Comparison of ENCODE assay signal across 1 cellular context in genomic region chrX:102659790-102660757, GRCh38.
A peak's percentile ranks its signal among the peaks of the same experiment; 100 is the strongest.
TF ChIP-seq lines count a peak whose summit lies in the region.

No MANE protein-coding gene starts in this region.

TF ChIP-seq in HepG2, 621 proteins besides CTCF, POLR2A, EP300 and RAD21 (continued from another document and continues in another):
- TF ChIP-seq BCLAF1 (IDR thresholded peaks at IDR 0.05) (no peak), ZNF276 (CRISPR knock-in tag; IDR thresholded peaks at IDR 0.05; ENCODE audit: low read depth) (no peak), ZNF317 (CRISPR knock-in tag; IDR thresholded peaks at IDR 0.05) (0 out of 2 replicates have a peak, but pooled peaks have one; percentile 23), ZNF720 (CRISPR knock-in tag; IDR thresholded peaks at IDR 0.05) (no peak), ATF7-NPFF (CRISPR knock-in tag; IDR thresholded peaks at IDR 0.05; ENCODE audit: low read depth) (no peak), RBAK (CRISPR knock-in tag; IDR thresholded peaks at IDR 0.05) (no peak), SETDB1 (CRISPR knock-in tag; IDR thresholded peaks at IDR 0.05; ENCODE audit: borderline replicate concordance) (no peak), GRHL1 (CRISPR knock-in tag; conservative IDR thresholded peaks at IDR 0.05) (no peak), CHD2 (IDR thresholded peaks at IDR 0.05; ENCODE audit: low read depth, low read length) (no peak), RXRA (CRISPR knock-in tag; IDR thresholded peaks at IDR 0.05) (no peak), RBM22 (optimal IDR thresholded peaks at IDR 0.05; ENCODE audit: low read length) (no peak), RAD51 (IDR thresholded peaks at IDR 0.05; ENCODE audit: borderline replicate concordance) (peak; percentile 97), ZNF530 (CRISPR knock-in tag; IDR thresholded peaks at IDR 0.05; ENCODE audit: low read depth) (no peak), ATF5 (CRISPR knock-in tag; IDR thresholded peaks at IDR 0.05; ENCODE audit: low read depth) (no peak), ZNF274 (CRISPR knock-in tag; IDR thresholded peaks at IDR 0.05) (no peak), ZNF646 (CRISPR knock-in tag; IDR thresholded peaks at IDR 0.05) (no peak), U2AF1 (optimal IDR thresholded peaks at IDR 0.05; ENCODE audit: low read depth, low read length) (no peak), PBX2 (CRISPR knock-in tag; IDR thresholded peaks at IDR 0.05) (no peak), UBTF (CRISPR knock-in tag; IDR thresholded peaks at IDR 0.05) (no peak), ZNF430 (CRISPR knock-in tag; IDR thresholded peaks at IDR 0.05) (no peak), ZNF784 (CRISPR knock-in tag; IDR thresholded peaks at IDR 0.05; ENCODE audit: borderline replicate concordance) (no peak), ZNF674 (CRISPR knock-in tag; IDR thresholded peaks at IDR 0.05; ENCODE audit: low read depth) (no peak), ZNF460 (CRISPR knock-in tag; IDR thresholded peaks at IDR 0.05; ENCODE audit: borderline replicate concordance) (no peak), ELF1 (CRISPR knock-in tag; IDR thresholded peaks at IDR 0.05) (no peak), ZSCAN12 (CRISPR knock-in tag; IDR thresholded peaks at IDR 0.05) (no peak), ELF3 (CRISPR knock-in tag; IDR thresholded peaks at IDR 0.05) (no peak), TRAFD1 (CRISPR knock-in tag; IDR thresholded peaks at IDR 0.05; ENCODE audit: borderline replicate concordance) (no peak), HOXA3 (CRISPR knock-in tag; IDR thresholded peaks at IDR 0.05) (no peak), ZNF878 (CRISPR knock-in tag; IDR thresholded peaks at IDR 0.05) (no peak), ZNF558 (CRISPR knock-in tag; IDR thresholded peaks at IDR 0.05; ENCODE audit: borderline replicate concordance) (no peak), HCFC1 (IDR thresholded peaks at IDR 0.05; ENCODE audit: low read depth, low read length) (no peak), HNRNPLL (IDR thresholded peaks at IDR 0.05; ENCODE audit: low read depth, low read length, poor library complexity, severe bottlenecking) (no peak), SAFB2 (CRISPR knock-in tag; IDR thresholded peaks at IDR 0.05; ENCODE audit: borderline replicate concordance, low read depth) (no peak), ZNF18 (CRISPR knock-in tag; IDR thresholded peaks at IDR 0.05; ENCODE audit: insufficient replicate concordance) (no peak), KAT8 (CRISPR knock-in tag; IDR thresholded peaks at IDR 0.05) (peak; percentile 66; the same call in 1 of the 2 replicates), RORA (CRISPR knock-in tag; IDR thresholded peaks at IDR 0.05) (no peak), GATAD2A (CRISPR knock-in tag; IDR thresholded peaks at IDR 0.05) (no peak), FOXK2 (IDR thresholded peaks at IDR 0.05) (no peak), ZFP36L2 (CRISPR knock-in tag; IDR thresholded peaks at IDR 0.05) (no peak), TAF1 (CRISPR knock-in tag; IDR thresholded peaks at IDR 0.05) (peak; percentile 34; the same call in 1 of the 2 replicates), DMAP1 (CRISPR knock-in tag; IDR thresholded peaks at IDR 0.05) (no peak), ARHGAP35 (CRISPR knock-in tag; IDR thresholded peaks at IDR 0.05; ENCODE audit: borderline replicate concordance) (no peak), ZBTB21 (CRISPR knock-in tag; IDR thresholded peaks at IDR 0.05) (no peak)
